In the genomic region with DNA sequence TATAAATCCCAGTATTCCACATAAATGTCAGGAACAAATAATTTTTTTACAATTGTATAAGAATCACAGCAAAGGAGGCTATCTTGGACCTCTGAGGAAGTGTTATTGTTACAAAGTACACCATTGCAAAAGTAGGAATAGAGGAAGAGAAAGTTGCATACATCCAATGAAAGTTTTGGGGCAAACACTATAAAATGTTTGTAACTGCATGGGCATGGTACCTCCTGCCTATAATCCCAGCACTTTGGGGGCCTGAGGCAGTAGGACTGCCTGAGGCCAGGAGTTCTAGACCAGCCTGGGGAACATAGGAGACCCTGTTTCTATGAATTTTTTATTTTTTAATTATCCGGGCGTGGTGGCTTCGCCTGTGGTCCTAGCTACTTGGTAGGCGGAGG, we compare ENCODE assay signal across 8 cellular contexts. TPM values are rescaled to one million over a fixed set of nuclear protein-coding genes. Genes with fewer than 3 reads are reported as not detected.
DNase-seq lines count a peak whose midpoint lies in the region; ATAC-seq and TF ChIP-seq lines count a peak whose summit lies in the region.

No MANE protein-coding gene starts in this region.

- H3K9me3 ChIP-seq in iPS-18a (ENCODE audit: control insufficient read depth, low read depth, low read length): no peaks in the 10 kb centered on the region
- no peaks in the 10 kb centered on the region for H3K9me3 ChIP-seq in testis

- POLR2A ChIA-PET in activated B cell treated with CpG ODN at 0.5 μM for 24 hours (lab: Charles Lee): interaction anchor here (0.6 to 2.3 kb wide), 6 partner anchors 12 to 349 kb away, joined by 3 to 36 read pairs (median 4); partner anchors contain the start of genes DPY30, SLC30A6 and SPAST

- H3K4me3 Mint-ChIP-seq in activated T-cell treated with anti-CD3 and anti-CD28 coated beads, Interleukin-2, amount 50 U/mL, for 24 hours: peak overlapping the region; percentile 87
- peak overlapping the region; percentile 91 for H3K4me3 Mint-ChIP-seq in activated B cell treated with CpG ODN at 0.5 μM for 24 hours

- no peak for DNase-seq in activated T-cell treated with anti-CD3 and anti-CD28 coated beads, Interleukin-2, amount 50 U/mL, for 24 hours
- no peak for DNase-seq in activated T-cell treated with anti-CD3 and anti-CD28 coated beads for 4 hours
- DNase-seq in activated B cell treated with CpG ODN at 0.5 μM for 24 hours: no peak
- no peak for DNase-seq in testis
- no peak for DNase-seq in GDM1 (lab: John Stamatoyannopoulos, UW)
- no peak for DNase-seq in COLO668 (lab: John Stamatoyannopoulos, UW; ENCODE audit: unreplicated experiment)

- whole genome bisulfite sequencing in testis, 2 donors: 68 to 75% methylated on average over 4 of the region's 4 CpGs

- H3K27ac ChIP-seq in iPS-18a (ENCODE audit: low read length) (no peak overlapping the region), testis (peak overlapping the region; percentile 90 to 93)

- no peak for TF ChIP-seq CTCF in activated B cell treated with CpG ODN at 0.5 μM for 24 hours (IDR thresholded peaks at IDR 0.05)
- TF ChIP-seq CTCF in testis (IDR thresholded peaks at IDR 0.05): no peak

- CTCF ChIA-PET in activated B cell treated with CpG ODN at 0.5 μM for 24 hours (lab: Charles Lee): no interaction called here

- H3K4me3 ChIP-seq in iPS-18a (ENCODE audit: low read length) (peak overlapping the region; percentile 76), testis (peak overlapping the region in 1 of 2 donors; percentile 77)

- intact Hi-C loops in activated B cell treated with CpG ODN at 0.5 μM for 24 hours (cut with micrococcal nuclease): loop anchor here (1.0 to 10.0 kb wide), 8 partner anchors 28 to 1864 kb away; partner anchors contain the start of genes BIRC6, DPY30, SPAST and YPEL5
- intact Hi-C loops in testis (cut with DNase I; ENCODE audit: low total_unique reads): loop anchor here (10.0 kb wide), 1 partner anchor 53 kb away; the partner anchor contains the start of gene SPAST

- H3K36me3 Mint-ChIP-seq in activated T-cell treated with anti-CD3 and anti-CD28 coated beads, Interleukin-2, amount 50 U/mL, for 24 hours (ENCODE audit: low read depth): peaks cover 40% of the 10 kb centered on the region
- H3K36me3 Mint-ChIP-seq in activated B cell treated with CpG ODN at 0.5 μM for 24 hours (ENCODE audit: low read depth): peaks cover 22% of the 10 kb centered on the region

- H3K4me1 Mint-ChIP-seq in activated T-cell treated with anti-CD3 and anti-CD28 coated beads, Interleukin-2, amount 50 U/mL, for 24 hours (ENCODE audit: low read depth): peaks cover 37% of the 10 kb centered on the region
- peaks cover 36% of the 10 kb centered on the region for H3K4me1 Mint-ChIP-seq in activated B cell treated with CpG ODN at 0.5 μM for 24 hours

- no peaks in the 10 kb centered on the region for H3K27me3 ChIP-seq in iPS-18a (ENCODE audit: control insufficient read depth, insufficient read depth, low read length)
- H3K27me3 ChIP-seq in testis: no peaks in the 10 kb centered on the region

- H3K27ac Mint-ChIP-seq in activated T-cell treated with anti-CD3 and anti-CD28 coated beads, Interleukin-2, amount 50 U/mL, for 24 hours: peak overlapping the region; percentile 96
- peak overlapping the region; percentile 96 for H3K27ac Mint-ChIP-seq in activated B cell treated with CpG ODN at 0.5 μM for 24 hours

- H3K9ac ChIP-seq in iPS-18a (ENCODE audit: low read length): peak overlapping the region; percentile 86

- no peak for TF ChIP-seq POLR2A in testis (IDR thresholded peaks at IDR 0.05)

- H3K4me1 ChIP-seq in iPS-18a (ENCODE audit: control insufficient read depth, low read depth, low read length) (peaks cover 17% of the 10 kb centered on the region), testis (peaks cover 18% of the 10 kb centered on the region)

- H3K9me3 Mint-ChIP-seq in activated T-cell treated with anti-CD3 and anti-CD28 coated beads, Interleukin-2, amount 50 U/mL, for 24 hours: no peaks in the 10 kb centered on the region
- no peaks in the 10 kb centered on the region for H3K9me3 Mint-ChIP-seq in activated B cell treated with CpG ODN at 0.5 μM for 24 hours

- ATAC-seq in activated B cell treated with CpG ODN at 0.5 μM for 24 hours (ENCODE audit: low read depth) (no peak), GM18867 (IDR thresholded peaks at IDR 0.05; ENCODE audit: unreplicated experiment) (no peak)

- no peaks in the 10 kb centered on the region for H3K27me3 Mint-ChIP-seq in activated T-cell treated with anti-CD3 and anti-CD28 coated beads, Interleukin-2, amount 50 U/mL, for 24 hours
- no peaks in the 10 kb centered on the region for H3K27me3 Mint-ChIP-seq in activated B cell treated with CpG ODN at 0.5 μM for 24 hours

- H3K36me3 ChIP-seq in iPS-18a (ENCODE audit: control insufficient read depth, low read depth, low read length) (no peaks in the 10 kb centered on the region), testis (ENCODE audit: low read depth, missing control alignments) (no peaks in the 10 kb centered on the region)

RNA-seq across cellular contexts. Expression of gene MEMO1, which starts 0.8 kb away (rescaled TPM):
- 68.7 and 71.6 TPM in 2 replicates for total RNA-seq in activated B cell treated with CpG ODN at 0.5 μM for 24 hours
- 10 to 100 TPM; 59.9 to 61.1 TPM for total RNA-seq in testis
- 167 TPM for polyA plus RNA-seq in testis (ENCODE audit: insufficient read depth, low read depth, low replicate concordance)

RNA-seq across cellular contexts. Expression of gene DPY30, which starts 28.0 kb away (rescaled TPM):
- total RNA-seq in activated B cell treated with CpG ODN at 0.5 μM for 24 hours: 36.2 and 37.6 TPM in 2 replicates
- total RNA-seq in testis: 10 to 100 TPM; 31.8 to 37.2 TPM
- 53.7 TPM for polyA plus RNA-seq in testis (ENCODE audit: insufficient read depth, low read depth, low replicate concordance)

RNA-seq across cellular contexts. Expression of gene SPAST, which starts 51.8 kb away (rescaled TPM):
- total RNA-seq in activated B cell treated with CpG ODN at 0.5 μM for 24 hours: 17.6 and 20.8 TPM in 2 replicates
- total RNA-seq in testis: 10 to 100 TPM; 28.3 to 34.2 TPM
- 18.4 TPM for polyA plus RNA-seq in testis (ENCODE audit: insufficient read depth, low read depth, low replicate concordance)
